In genomic region chr12:130826151-130826801, GRCh38 we compare ENCODE assay signal across 1 cellular context.
TF ChIP-seq lines count a peak whose summit lies in the region.

No MANE protein-coding gene starts in this region.

TF ChIP-seq in HepG2, 621 proteins besides CTCF, POLR2A, EP300 and RAD21 (continued from another document and continues in another):
- TF ChIP-seq PAXIP1 (CRISPR knock-in tag; conservative IDR thresholded peaks at IDR 0.05) (no peak), HDAC6 (IDR thresholded peaks at IDR 0.05; ENCODE audit: low read depth, low read length) (no peak), ZNF614 (CRISPR knock-in tag; IDR thresholded peaks at IDR 0.05; ENCODE audit: borderline replicate concordance) (no peak), ZNF30 (CRISPR knock-in tag; IDR thresholded peaks at IDR 0.05) (no peak), NR2C2 (CRISPR knock-in tag; IDR thresholded peaks at IDR 0.05; ENCODE audit: borderline replicate concordance) (no peak), REST (IDR thresholded peaks at IDR 0.05; ENCODE audit: borderline replicate concordance in 1 of 2, low read depth in 1 of 2, low read length in 2 of 2) (no peak), ZBTB3 (CRISPR knock-in tag; IDR thresholded peaks at IDR 0.05; ENCODE audit: borderline replicate concordance, low read depth) (no peak), GMEB1 (CRISPR knock-in tag; IDR thresholded peaks at IDR 0.05; ENCODE audit: borderline replicate concordance) (no peak; the same call in 1 of the 2 replicates), PAF1 (CRISPR knock-in tag; IDR thresholded peaks at IDR 0.05) (no peak), GABPB1 (CRISPR knock-in tag; IDR thresholded peaks at IDR 0.05) (peak; percentile 57; the same call in 1 of the 2 replicates), SRSF9 (IDR thresholded peaks at IDR 0.05; ENCODE audit: borderline replicate concordance, insufficient read depth, low read depth, low read length, poor library complexity, severe bottlenecking) (no peak), CBX1 (IDR thresholded peaks at IDR 0.05; ENCODE audit: low read depth) (no peak), PRPF4 (IDR thresholded peaks at IDR 0.05; ENCODE audit: low read depth, low read length, poor library complexity, severe bottlenecking) (no peak), ZNF350 (CRISPR knock-in tag; IDR thresholded peaks at IDR 0.05; ENCODE audit: borderline replicate concordance, low read depth) (peak; percentile 28; the same call in 1 of the 2 replicates), THYN1 (CRISPR knock-in tag; IDR thresholded peaks at IDR 0.05; ENCODE audit: borderline replicate concordance, low read depth) (no peak), GMEB2 (CRISPR knock-in tag; IDR thresholded peaks at IDR 0.05; ENCODE audit: low read depth) (no peak), ZNF781 (CRISPR knock-in tag; IDR thresholded peaks at IDR 0.05; ENCODE audit: borderline replicate concordance, not compliant biosample characterization) (no peak), PITX1 (CRISPR knock-in tag; IDR thresholded peaks at IDR 0.05) (peak; percentile 42; the same call in 1 of the 2 replicates), AFF4 (CRISPR knock-in tag; IDR thresholded peaks at IDR 0.05) (no peak), PRDM10 (CRISPR knock-in tag; IDR thresholded peaks at IDR 0.05; ENCODE audit: low read depth) (no peak), MAFK (conservative IDR thresholded peaks at IDR 0.05 in 1 of 2, IDR thresholded peaks at IDR 0.05 in 1 of 2; ENCODE audit: low read length in 2 of 2) (no peak), STAG1 (CRISPR knock-in tag; IDR thresholded peaks at IDR 0.05) (peak; percentile 80), ZNF274 (CRISPR knock-in tag; IDR thresholded peaks at IDR 0.05) (no peak), ZNF543 (CRISPR knock-in tag; IDR thresholded peaks at IDR 0.05) (no peak), NFKBIZ (CRISPR knock-in tag; IDR thresholded peaks at IDR 0.05) (0 out of 2 replicates have a peak, but pooled peaks have one; percentile 53), NBN (conservative IDR thresholded peaks at IDR 0.05) (no peak), CEBPZ (IDR thresholded peaks at IDR 0.05; ENCODE audit: low read length) (no peak), HMG20B (CRISPR knock-in tag; conservative IDR thresholded peaks at IDR 0.05) (no peak), GPN1 (CRISPR knock-in tag; IDR thresholded peaks at IDR 0.05; ENCODE audit: borderline replicate concordance) (no peak), ZFP36L2 (CRISPR knock-in tag; IDR thresholded peaks at IDR 0.05) (no peak), TFE3 (CRISPR knock-in tag; IDR thresholded peaks at IDR 0.05) (no peak), MTA1 (CRISPR knock-in tag; IDR thresholded peaks at IDR 0.05; ENCODE audit: borderline replicate concordance) (peak; percentile 59; the same call in 1 of the 2 replicates), THAP11 (CRISPR knock-in tag; IDR thresholded peaks at IDR 0.05) (peak; percentile 41; the same call in 1 of the 2 replicates)
